ENCODE assay signal across 8 cellular contexts in genomic region chr4:153643406-153644016, GRCh38. TPM values are rescaled to one million over a fixed set of nuclear protein-coding genes. Genes with fewer than 3 reads are reported as not detected.
A peak's percentile ranks its signal among the peaks of the same experiment; 100 is the strongest.
DNase-seq lines count a peak whose midpoint lies in the region; ATAC-seq, FAIRE-seq and TF ChIP-seq lines count a peak whose summit lies in the region.

No MANE protein-coding gene starts in this region.

- CTCF ChIA-PET in PC-3 (lab: Charles Lee): interaction anchor here (0.6 to 1.2 kb wide), 4 partner anchors 34 to 560 kb away, joined by 3 to 4 read pairs (median 3); no protein-coding TSS in a partner anchor

- POLR2A ChIA-PET in PC-3 (lab: Charles Lee; ENCODE audit: unreplicated experiment): no interaction called here

- no TSS peak for BruUV-seq in PC-3 (replicated peaks; lab: Mats Ljungman, UMichigan)

- H3K27ac Mint-ChIP-seq in activated naive CD4-positive, alpha-beta T cell treated with anti-CD3 and anti-CD28 coated beads, Interleukin-2, amount 50 U/mL, for 24 hours: peak overlapping the region; percentile 0

- peaks cover 22% of the 10 kb centered on the region for H3K4me1 Mint-ChIP-seq in activated naive CD4-positive, alpha-beta T cell treated with anti-CD3 and anti-CD28 coated beads, Interleukin-2, amount 50 U/mL, for 24 hours

- H3K27me3 ChIP-seq in GM23248 (replicated peaks; ENCODE audit: insufficient read depth) (no peaks in the 10 kb centered on the region), PC-3 (ENCODE audit: low read length) (no peaks in the 10 kb centered on the region), neuronal stem cell (ENCODE audit: control insufficient read depth in 3 of 3, insufficient read depth in 3 of 3, low read depth in 1 of 3, low read length in 3 of 3) (no peaks in the 10 kb centered on the region)

- H2AK5ac ChIP-seq in neuronal stem cell (ENCODE audit: low read depth, low read length): no peak overlapping the region

- no peak for DNase-seq in activated naive CD4-positive, alpha-beta T cell treated with Interleukin-2 at 50 U/mL for 16 hours
- DNase-seq in GM23248: peak; percentile 59
- peak; percentile 70 for DNase-seq in KBM-7
- peak; percentile 60 for DNase-seq in PC-3
- DNase-seq in neuronal stem cell (ENCODE audit: low spot score): no peak
- no peak for DNase-seq in hippocampal formation (lab: John Stamatoyannopoulos, UW)

- no peaks in the 10 kb centered on the region for H4K20me1 ChIP-seq in GM23248 (ENCODE audit: insufficient read depth)
- no peaks in the 10 kb centered on the region for H4K20me1 ChIP-seq in PC-3 (ENCODE audit: low read length)

- FAIRE-seq in endometrium (lab: Jason Lieb, UNC): peak; percentile 60

- H2AFZ ChIP-seq in GM23248: peak overlapping the region; percentile 41; the same call in 1 of the 2 replicates
- H2AFZ ChIP-seq in PC-3 (ENCODE audit: low read length): no peak overlapping the region
- peak overlapping the region; percentile 4 for H2AFZ ChIP-seq in neuronal stem cell (ENCODE audit: low read length)

- in situ Hi-C loops in GM23248 (cut with MboI) (no loop called here), KBM-7 (cut with MboI; ENCODE audit: low pct_unique_long_range_greater_than_20kb, low sequenced_read_pairs) (no loop called here)

- H2BK15ac ChIP-seq in neuronal stem cell (ENCODE audit: low read length): no peak overlapping the region

- no peaks in the 10 kb centered on the region for H3K79me1 ChIP-seq in neuronal stem cell (ENCODE audit: low read depth, low read length)

- ATAC-seq in PC-3: peak; percentile 85

- H3K4me1 ChIP-seq in GM23248 (ENCODE audit: insufficient read depth) (no peaks in the 10 kb centered on the region), PC-3 (ENCODE audit: insufficient read depth, low read length) (no peaks in the 10 kb centered on the region), neuronal stem cell (ENCODE audit: control insufficient read depth in 2 of 2, insufficient read depth in 1 of 2, low read depth in 1 of 2, low read length in 2 of 2) (peaks cover 1 to 2% of the 10 kb centered on the region in 2 donors)

- no peak overlapping the region for H3K4me2 ChIP-seq in GM23248 (ENCODE audit: unreplicated experiment)
- H3K4me2 ChIP-seq in PC-3 (ENCODE audit: low read length): no peak overlapping the region
- H3K4me2 ChIP-seq in neuronal stem cell (ENCODE audit: insufficient read depth, low read length, poor library complexity, severe bottlenecking): no peak overlapping the region

- H3K27ac ChIP-seq in GM23248 (no peak overlapping the region), PC-3 (ENCODE audit: low read length) (no peak overlapping the region), neuronal stem cell (replicated peaks; ENCODE audit: low read length) (no peak overlapping the region)

- WGBS in GM23248 (ENCODE audit: low coverage in 1 of 2, low lambda C conversion rate in 2 of 2, missing lambda C conversion rate in 2 of 2), 2 experiments: 80 to 86% methylated on average over 4 of the region's 4 CpGs
- no CpG with 5 or more reads among the region's 4 CpGs for WGBS in neuronal stem cell (ENCODE audit: extremely low coverage in 2 of 2, insufficient read length in 2 of 2, insufficient replicate concordance in 1 of 2), 2 donors

- no peak overlapping the region for H3K14ac ChIP-seq in neuronal stem cell (ENCODE audit: low read length)

- no peak overlapping the region for H4K8ac ChIP-seq in neuronal stem cell (ENCODE audit: low read depth, low read length)

- H3F3A ChIP-seq in GM23248 (ENCODE audit: insufficient read depth) (no peaks in the 10 kb centered on the region), PC-3 (ENCODE audit: low read length, unreplicated experiment) (no peaks in the 10 kb centered on the region)

- H3K9me3 ChIP-seq in GM23248 (ENCODE audit: low read depth) (no peaks in the 10 kb centered on the region), PC-3 (ENCODE audit: low read length) (no peaks in the 10 kb centered on the region), neuronal stem cell (replicated peaks in 1 of 2; ENCODE audit: control insufficient read depth in 2 of 2, insufficient read depth in 1 of 2, low read depth in 1 of 2, low read length in 2 of 2) (peaks cover 2 to 6% of the 10 kb centered on the region in 2 donors)

- H3K27me3 Mint-ChIP-seq in activated naive CD4-positive, alpha-beta T cell treated with anti-CD3 and anti-CD28 coated beads, Interleukin-2, amount 50 U/mL, for 24 hours: no peaks in the 10 kb centered on the region

- no peak overlapping the region for H3K4me3 ChIP-seq in GM23248
- H3K4me3 ChIP-seq in PC-3 (ENCODE audit: low read length): no peak overlapping the region
- H3K4me3 ChIP-seq in neuronal stem cell (ENCODE audit: low read length in 2 of 2): no peak overlapping the region

- H3K9me2 ChIP-seq in GM23248 (ENCODE audit: insufficient read depth) (no peaks in the 10 kb centered on the region), PC-3 (replicated peaks; ENCODE audit: low read length) (no peaks in the 10 kb centered on the region)

- no peak overlapping the region for H3K18ac ChIP-seq in neuronal stem cell (ENCODE audit: low read length)

- H3K36me3 ChIP-seq in GM23248 (ENCODE audit: low read depth) (no peaks in the 10 kb centered on the region), PC-3 (ENCODE audit: low read depth, low read length) (no peaks in the 10 kb centered on the region), neuronal stem cell (replicated peaks in 1 of 2; ENCODE audit: control insufficient read depth in 2 of 2, insufficient read depth in 2 of 2, low read length in 2 of 2) (no peaks in the 10 kb centered on the region)

- H3K79me2 ChIP-seq in GM23248 (ENCODE audit: insufficient read depth): no peaks in the 10 kb centered on the region
- no peaks in the 10 kb centered on the region for H3K79me2 ChIP-seq in PC-3 (ENCODE audit: low read length)

- H3K4me3 Mint-ChIP-seq in activated naive CD4-positive, alpha-beta T cell treated with anti-CD3 and anti-CD28 coated beads, Interleukin-2, amount 50 U/mL, for 24 hours: no peak overlapping the region

- intact Hi-C loops in PC-3 (cut with micrococcal nuclease): loop anchor here (2.0 to 5.0 kb wide), 4 partner anchors 46 to 296 kb away; no protein-coding TSS in a partner anchor

- H3K9ac ChIP-seq in GM23248 (no peak overlapping the region), PC-3 (ENCODE audit: low read length) (no peak overlapping the region), neuronal stem cell (ENCODE audit: low read depth, low read length, poor library complexity) (no peak overlapping the region)

- H2BK12ac ChIP-seq in neuronal stem cell (ENCODE audit: low read length): no peak overlapping the region

- H3K4ac ChIP-seq in neuronal stem cell (ENCODE audit: low read length): no peak overlapping the region

- H2BK120ac ChIP-seq in neuronal stem cell (ENCODE audit: low read depth, low read length): no peak overlapping the region

- no peak overlapping the region for H4K91ac ChIP-seq in neuronal stem cell (ENCODE audit: low read depth, low read length, poor library complexity)

- no peaks in the 10 kb centered on the region for H3K9me3 Mint-ChIP-seq in activated naive CD4-positive, alpha-beta T cell treated with anti-CD3 and anti-CD28 coated beads, Interleukin-2, amount 50 U/mL, for 24 hours

- peaks cover 2% of the 10 kb centered on the region for H3K36me3 Mint-ChIP-seq in activated naive CD4-positive, alpha-beta T cell treated with anti-CD3 and anti-CD28 coated beads, Interleukin-2, amount 50 U/mL, for 24 hours

- no peak overlapping the region for H2BK5ac ChIP-seq in neuronal stem cell (ENCODE audit: low read length)

- H3K23ac ChIP-seq in neuronal stem cell (ENCODE audit: low read depth, low read length, poor library complexity): no peak overlapping the region

- TF ChIP-seq CTCF in PC-3 (conservative IDR thresholded peaks at IDR 0.05; ENCODE audit: low read depth, low read length): peak; percentile 64

RNA-seq across cellular contexts. Expression of gene TLR2, which starts 40.6 kb away (rescaled TPM):
- not detected in 2 replicates for total RNA-seq in GM23248 (2014; rRNA removed; shearing (Covaris generic))
- not detected in 2 replicates for polyA plus RNA-seq in GM23248 (2016; fragmentation: Nextera tagmentation; extraction: Ambion mirVana)
- 7.1 and 8.7 TPM in 2 replicates for total RNA-seq in PC-3 (2014; rRNA removed)
- polyA plus RNA-seq in neuronal stem cell (2013, experiment 1 of 2): 0.29 TPM
- 0.28 TPM for polyA plus RNA-seq in neuronal stem cell (2013, experiment 2 of 2)

Comparison
In these comparisons a context has a peak if more than half of its experiments do, and no peak if none do; other contexts are left out.
1. DNase-seq: peak in GM23248 (single experiment), KBM-7 (single experiment) and PC-3 (single experiment); none in activated naive CD4-positive, alpha-beta T cell treated with Interleukin-2 at 50 U/mL for 16 hours (single experiment), neuronal stem cell (single experiment) and hippocampal formation (0 of 2).